Comparison of ENCODE assay signal across 9 cellular contexts in the genomic region with DNA sequence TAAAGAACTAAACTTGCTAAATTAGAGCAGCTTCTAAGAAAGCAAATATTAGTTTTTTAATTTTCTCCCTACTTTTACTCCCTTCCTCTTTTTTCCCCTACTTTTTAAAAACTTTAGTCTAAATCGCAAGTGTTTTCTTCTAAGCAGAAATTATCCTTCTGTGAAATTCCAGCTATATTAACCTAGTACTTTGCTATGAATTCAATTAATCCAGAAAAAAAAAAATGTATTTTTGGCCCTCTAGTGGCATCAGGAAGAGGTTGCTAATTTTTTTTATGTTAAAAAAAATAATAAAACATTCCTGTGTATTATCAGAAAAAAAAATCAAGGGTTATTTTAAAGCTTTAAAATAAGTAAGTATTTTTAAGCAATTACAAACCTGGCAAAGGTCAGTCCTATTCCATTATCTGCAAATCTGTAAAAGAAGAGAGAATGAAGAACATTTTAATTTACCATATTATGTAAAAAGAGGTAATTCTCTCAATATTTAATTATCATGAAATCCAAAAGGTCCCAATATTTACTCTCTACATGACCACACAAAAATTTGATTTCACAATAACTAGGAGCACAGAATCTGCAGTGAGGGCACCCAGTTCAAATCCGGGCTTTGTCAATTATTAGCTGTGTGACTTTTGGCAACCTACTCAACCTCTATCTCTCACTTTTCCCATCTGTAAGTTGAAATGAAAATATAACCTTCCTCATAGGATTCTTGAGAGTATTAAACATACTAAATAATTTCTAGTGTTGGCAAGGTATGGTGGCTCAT. TPM values are rescaled to one million over a fixed set of nuclear protein-coding genes. Genes with fewer than 3 reads are reported as not detected.
DNase-seq lines count a peak whose midpoint lies in the region; ATAC-seq, FAIRE-seq and TF ChIP-seq lines count a peak whose summit lies in the region.
"Had no signal": no experiment of that assay in that cellular context is flagged by ENCODE, and none has a peak within 500 bp of the region (broad histone marks: within the 10 kb centered on the region; RNA-seq: fewer than 3 reads in every experiment).

No MANE protein-coding gene starts in this region.

- no peaks in the 10 kb centered on the region for H3K9me3 ChIP-seq in OCI-LY1 (ENCODE audit: low read length)
- no peaks in the 10 kb centered on the region for H3K9me3 ChIP-seq in pancreas

- H3F3A ChIP-seq in OCI-LY1 (ENCODE audit: insufficient read depth, low read length): no peaks in the 10 kb centered on the region

- H3K36me3 ChIP-seq in OCI-LY1 (ENCODE audit: insufficient read depth, low read length) (no peaks in the 10 kb centered on the region), pancreas (peaks cover 0 to 16% (median 7%) of the 10 kb centered on the region in 3 donors), H7 (replicated peaks; ENCODE audit: control insufficient read depth, insufficient read depth, low read length) (peaks cover 8% of the 10 kb centered on the region)

- FAIRE-seq in G401.6 (lab: Jason Lieb, UNC) (peak; percentile 91), pancreas (lab: Jason Lieb, UNC) (peak; percentile 77)

- H3K27ac ChIP-seq in OCI-LY1 (ENCODE audit: low read depth, low read length, poor library complexity, severe bottlenecking) (no peak overlapping the region), pancreas (no peak overlapping the region)

- H3K79me2 ChIP-seq in OCI-LY1 (ENCODE audit: insufficient read depth, low read length): no peaks in the 10 kb centered on the region

- WGBS in pancreas, 2 donors: 84 to 90% methylated on average over 2 of the region's 2 CpGs

- H3K9ac ChIP-seq in OCI-LY1 (ENCODE audit: low read length): no peak overlapping the region

- H3K4me3 ChIP-seq in OCI-LY1 (ENCODE audit: low read depth, low read length, poor library complexity, severe bottlenecking): no peak overlapping the region
- no peak overlapping the region for H3K4me3 ChIP-seq in pancreas
- no peak overlapping the region for H3K4me3 ChIP-seq in H7 (ENCODE audit: insufficient read depth, low read depth, low read length)

- no peak overlapping the region for H2AFZ ChIP-seq in OCI-LY1 (ENCODE audit: low read length)

- H3K4me2 ChIP-seq in OCI-LY1 (ENCODE audit: low read length): no peak overlapping the region

- no peaks in the 10 kb centered on the region for H4K20me1 ChIP-seq in OCI-LY1 (ENCODE audit: insufficient read depth, low read length)

- H3K4me1 ChIP-seq in OCI-LY1 (ENCODE audit: insufficient read depth, low read length, severe bottlenecking): no peaks in the 10 kb centered on the region
- peaks cover 0 to 6% (median 3%) of the 10 kb centered on the region in 3 donors for H3K4me1 ChIP-seq in pancreas

- TF ChIP-seq CTCF in OCI-LY1 (IDR thresholded peaks at IDR 0.05; ENCODE audit: low read length) (peak; percentile 23), pancreas (IDR thresholded peaks at IDR 0.05) (peak in 3 of 4 donors; percentile 16 to 38 (median 25))

- H3K27me3 ChIP-seq in OCI-LY1 (ENCODE audit: insufficient read depth, low read length) (no peaks in the 10 kb centered on the region), pancreas (no peaks in the 10 kb centered on the region), H7 (ENCODE audit: control insufficient read depth, insufficient read depth, low read length) (no peaks in the 10 kb centered on the region)

- no peaks in the 10 kb centered on the region for H3K9me2 ChIP-seq in OCI-LY1 (ENCODE audit: low read depth, low read length)

- intact Hi-C loops in pancreas (cut with DNase I): no loop called here

- no peak for ATAC-seq in pancreas
- no peak for ATAC-seq in HG03565 (IDR thresholded peaks at IDR 0.05; ENCODE audit: unreplicated experiment)

- peak; percentile 34 for DNase-seq in dermis blood vessel endothelial cell
- no peak for DNase-seq in pancreas
- DNase-seq in GF-D8 (lab: John Stamatoyannopoulos, UW): no peak
- DNase-seq in NCI-H748 (lab: John Stamatoyannopoulos, UW; ENCODE audit: unreplicated experiment): no peak
- DNase-seq in H7: no peak
- DNase-seq: NCI-H1436 treated with DMSO at 0.1 percent for 48 hours had no signal

RNA-seq across cellular contexts. Expression of gene CEMIP2, which starts 52.0 kb away (rescaled TPM):
- total RNA-seq in dermis blood vessel endothelial cell (204 and 216 TPM in 2 replicates), pancreas (10 to 100 TPM; 16.2 to 42.1 (median 27.3) TPM)
- 10 to 100 TPM; 14.3 to 18.5 TPM for polyA plus RNA-seq in pancreas
- 21.8 and 27.2 TPM in 2 replicates for total RNA-seq in H7 (2014; rRNA removed; shearing (Covaris generic))
